ENCODE assay signal across 8 cellular contexts in genomic region chr4:681736-682451, GRCh38. TPM values are rescaled to one million over a fixed set of nuclear protein-coding genes. Genes with fewer than 3 reads are reported as not detected.
DNase-seq lines count a peak whose midpoint lies in the region; TF ChIP-seq lines count a peak whose summit lies in the region.

No MANE protein-coding gene starts in this region.

- no peak for TF ChIP-seq CTCF in BE2C (IDR thresholded peaks at IDR 0.05; ENCODE audit: low read depth, low read length)
- no peak for TF ChIP-seq CTCF in GM13977 (IDR thresholded peaks at IDR 0.05; ENCODE audit: extremely low read depth, insufficient read depth, missing control alignments)

- H3K36me3 ChIP-seq in BE2C, result no peaks in the 10 kb centered on the region

- no peaks in the 10 kb centered on the region for H3K9me3 ChIP-seq in BE2C

- in situ Hi-C loops in GM13977 (cut with MboI; ENCODE audit: low pct_unique_long_range_greater_than_20kb, low sequenced_read_pairs, unreplicated experiment), result no loop called here

- peak; percentile 61 for DNase-seq in BE2C
- DNase-seq in GM13977 (ENCODE audit: low spot score), result peak; percentile 85
- DNase-seq in T-helper 1 cell, result peak in 3 of 5 donors; percentile 46 to 62 (median 62)
- peak; percentile 45 for DNase-seq in left kidney (ENCODE audit: low read depth, low spot score)
- DNase-seq in GF-D8 (lab: John Stamatoyannopoulos, UW), result no peak
- no peak for DNase-seq in SKM-1 (lab: John Stamatoyannopoulos, UW; ENCODE audit: unreplicated experiment)
- DNase-seq in UCSD-AML1 (lab: John Stamatoyannopoulos, UW; ENCODE audit: unreplicated experiment), result no peak
- no peak for DNase-seq in NCI-H1092 treated with DMSO at 0.1 percent for 48 hours (lab: John Stamatoyannopoulos, UW)

- peak overlapping the region; percentile 34 for H3K4me3 ChIP-seq in BE2C (ENCODE audit: low read depth, low read length)

- H3K4me1 ChIP-seq in BE2C, result peaks cover 13% of the 10 kb centered on the region

- no peaks in the 10 kb centered on the region for H3K27me3 ChIP-seq in BE2C

RNA-seq across cellular contexts. Expression of gene SLC49A3, which starts 7.1 kb away (rescaled TPM):
- 0.34 TPM for polyA plus RNA-seq in BE2C (2012; ENCODE audit: insufficient read depth, insufficient read length, low read depth)

RNA-seq across cellular contexts. Expression of gene MYL5, which starts 7.6 kb away (rescaled TPM):
- 10.4 TPM for polyA plus RNA-seq in BE2C (2012; ENCODE audit: insufficient read depth, insufficient read length, low read depth)

RNA-seq across cellular contexts. Expression of gene ATP5ME, which starts 7.8 kb away (rescaled TPM):
- 946 TPM for polyA plus RNA-seq in BE2C (2012; ENCODE audit: insufficient read depth, insufficient read length, low read depth)

RNA-seq across cellular contexts. Expression of gene PCGF3, which starts 23.7 kb away (rescaled TPM):
- 45.4 TPM for polyA plus RNA-seq in BE2C (2012; ENCODE audit: insufficient read depth, insufficient read length, low read depth)

RNA-seq across cellular contexts. Expression of gene PDE6B, which starts 56.5 kb away (rescaled TPM):
- polyA plus RNA-seq in BE2C (2012; ENCODE audit: insufficient read depth, insufficient read length, low read depth), result 4.8 TPM

Comparison
In these comparisons a context has a peak if more than half of its experiments do, and no peak if none do; other contexts are left out.
1. DNase-seq: peak in BE2C (single experiment), GM13977 (single experiment), T-helper 1 cell (3 of 5) and left kidney (single experiment); none in GF-D8 (single experiment), SKM-1 (single experiment), UCSD-AML1 (single experiment) and NCI-H1092 treated with DMSO at 0.1 percent for 48 hours (single experiment).